Comparison of ENCODE assay signal across 1 cellular context in the genomic region with DNA sequence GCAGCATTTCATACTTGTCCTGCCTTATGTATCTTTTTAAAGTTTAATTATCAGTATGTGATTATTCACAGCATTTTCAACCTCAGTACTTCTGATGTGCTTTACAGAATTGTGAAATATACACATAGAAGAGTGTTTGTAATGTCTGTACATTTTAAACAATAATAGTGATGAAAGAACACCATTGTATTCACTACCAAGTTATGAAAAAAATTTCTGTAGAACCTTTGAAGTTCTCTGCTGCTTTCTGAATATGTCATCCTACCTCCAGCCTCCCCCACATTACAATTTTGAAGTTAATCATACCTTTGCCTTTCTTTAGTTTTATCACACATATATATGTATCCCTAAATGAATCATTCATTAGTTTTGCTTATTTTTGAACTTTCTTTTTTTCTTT.
A peak's percentile ranks its signal among the peaks of the same experiment; 100 is the strongest.
TF ChIP-seq lines count a peak whose summit lies in the region.

No MANE protein-coding gene starts in this region.

TF ChIP-seq in HepG2, 621 proteins besides CTCF, POLR2A, EP300 and RAD21 (continued from another document):
- TF ChIP-seq SOX13 (IDR thresholded peaks at IDR 0.05) (no peak), SOX13 (CRISPR knock-in tag; conservative IDR thresholded peaks at IDR 0.05 in 1 of 2, IDR thresholded peaks at IDR 0.05 in 1 of 2) (peak in 1 of 2 experiments; percentile 82; a peak in 2 of 4 replicates), ARID5B (CRISPR knock-in tag; IDR thresholded peaks at IDR 0.05) (peak; percentile 64; the same call in 1 of the 2 replicates), CEBPG (CRISPR knock-in tag; IDR thresholded peaks at IDR 0.05) (peak; percentile 66), NCOR1 (IDR thresholded peaks at IDR 0.05; ENCODE audit: borderline replicate concordance, low read length) (0 out of 2 replicates have a peak, but pooled peaks have one; percentile 24)
TF ChIP-seq in HepG2: peak in this region for 11.
